ENCODE assay signal across 10 cellular contexts in the genomic region with DNA sequence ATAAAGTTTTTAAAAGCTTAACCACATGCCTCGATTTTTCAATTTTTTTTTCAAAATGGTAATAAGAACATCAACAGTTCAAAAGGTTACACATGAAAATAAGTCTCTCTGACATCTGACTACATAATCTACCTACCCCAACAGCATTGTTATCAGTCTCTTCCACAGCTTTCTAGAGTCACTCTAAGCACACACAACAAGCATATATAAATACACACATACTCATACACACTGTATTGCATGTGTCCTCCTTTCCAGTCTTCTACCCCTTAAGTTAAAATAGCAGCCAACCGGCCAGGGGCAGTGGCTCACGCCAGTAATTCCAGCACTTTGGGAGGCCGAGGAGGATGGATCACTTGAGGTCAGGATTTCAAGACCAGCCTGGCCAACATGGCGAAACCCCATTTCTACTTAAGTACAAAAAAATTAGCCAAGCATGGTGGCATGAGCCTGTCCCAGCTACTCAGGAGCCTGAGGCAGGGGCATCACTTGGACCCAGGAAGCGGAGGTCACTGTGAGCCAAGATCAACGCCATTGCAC. TPM values are rescaled to one million over a fixed set of nuclear protein-coding genes. Genes with fewer than 3 reads are reported as not detected.
DNase-seq lines count a peak whose midpoint lies in the region; ATAC-seq and TF ChIP-seq lines count a peak whose summit lies in the region.
"Had no signal": no experiment of that assay in that cellular context is flagged by ENCODE, and none has a peak within 500 bp of the region (broad histone marks: within the 10 kb centered on the region; RNA-seq: fewer than 3 reads in every experiment).

No MANE protein-coding gene starts in this region.

- H3K27me3 Mint-ChIP-seq in stimulated activated naive CD8-positive, alpha-beta T cell treated with anti-CD3 and anti-CD28 coated beads, Interleukin-15, amount 100 ng/mL, for 72 hours, result no peaks in the 10 kb centered on the region

- peak overlapping the region; percentile 0 to 6 for H3K4me3 Mint-ChIP-seq in stimulated activated naive CD8-positive, alpha-beta T cell treated with anti-CD3 and anti-CD28 coated beads, Interleukin-15, amount 100 ng/mL, for 72 hours

- no peaks in the 10 kb centered on the region for H3K36me3 ChIP-seq in Panc1 (ENCODE audit: control insufficient read depth, insufficient read depth, low read length)

- TSS peak; percentile 2 for BruUV-seq in Panc1 (replicated peaks; lab: Mats Ljungman, UMichigan)

- POLR2A ChIA-PET in Panc1 (lab: Charles Lee), result no interaction called here

- H3K4me1 ChIP-seq in Panc1 (ENCODE audit: control insufficient read depth, insufficient read depth, low read length), result peaks cover 6% of the 10 kb centered on the region; the same call in 1 of the 2 replicates
- H3K4me1 ChIP-seq: BE2C had no signal

- H3K36me3 Mint-ChIP-seq in activated naive CD4-positive, alpha-beta T cell treated with anti-CD3 and anti-CD28 coated beads, Interleukin-2, amount 50 U/mL, for 72 hours, result peaks cover 0 to 21% of the 10 kb centered on the region in 2 donors

- H3K27me3 ChIP-seq in Panc1 (ENCODE audit: control insufficient read depth, insufficient read depth, low read length), result no peaks in the 10 kb centered on the region
- H3K27me3 ChIP-seq: BE2C had no signal

- H3K4me1 Mint-ChIP-seq in stimulated activated naive CD8-positive, alpha-beta T cell treated with anti-CD3 and anti-CD28 coated beads, Interleukin-15, amount 100 ng/mL, for 72 hours, result peaks cover 78% of the 10 kb centered on the region

- H3K4me3 ChIP-seq in Panc1 (ENCODE audit: low read depth in 2 of 2, low read length in 2 of 2), result no peak overlapping the region

- in situ Hi-C loops in Panc1 (cut with HindIII; ENCODE audit: low pct_unique_long_range_greater_than_20kb, low sequenced_read_pairs), result no loop called here

- H3K9me3 ChIP-seq in Panc1 (ENCODE audit: control insufficient read depth, insufficient read depth, low read depth, low read length), result no peaks in the 10 kb centered on the region
- H3K9me3 ChIP-seq: BE2C had no signal

- peak overlapping the region; percentile 2 to 42 for H3K27ac Mint-ChIP-seq in activated naive CD4-positive, alpha-beta T cell treated with anti-CD3 and anti-CD28 coated beads, Interleukin-2, amount 50 U/mL, for 72 hours
- peak overlapping the region; percentile 0 to 67 for H3K27ac Mint-ChIP-seq in stimulated activated naive CD8-positive, alpha-beta T cell treated with anti-CD3 and anti-CD28 coated beads, Interleukin-15, amount 100 ng/mL, for 72 hours

- CTCF ChIA-PET in Panc1 (lab: Charles Lee), result no interaction called here

- ATAC-seq in activated naive CD4-positive, alpha-beta T cell treated with anti-CD3 and anti-CD28 coated beads, Interleukin-2, amount 50 U/mL, for 72 hours, result peak; percentile 27 to 55
- ATAC-seq in HG02870 (IDR thresholded peaks at IDR 0.05; ENCODE audit: unreplicated experiment), result peak; percentile 13
- no peak for ATAC-seq in Panc1
- peak; percentile 41 for ATAC-seq in stimulated activated naive CD8-positive, alpha-beta T cell treated with anti-CD3 and anti-CD28 coated beads, Interleukin-15, amount 100 ng/mL, for 72 hours

- intact Hi-C loops in Panc1 (cut with micrococcal nuclease; ENCODE audit: unreplicated experiment), result no loop called here

- no peak for DNase-seq in activated naive CD4-positive, alpha-beta T cell treated with anti-CD3 and anti-CD28 coated beads, Interleukin-2, amount 50 U/mL, for 72 hours (ENCODE audit: low spot score in 2 of 2)
- no peak for DNase-seq in activated naive CD4-positive, alpha-beta T cell (lab: John Stamatoyannopoulos, UW)
- no peak for DNase-seq in Panc1 (ENCODE audit: low read depth, low spot score)
- DNase-seq in stimulated activated naive CD8-positive, alpha-beta T cell treated with anti-CD3 and anti-CD28 coated beads, Interleukin-15, amount 100 ng/mL, for 72 hours, result no peak
- no peak for DNase-seq in midbrain (lab: John Stamatoyannopoulos, UW)
- DNase-seq in hippocampal formation (lab: John Stamatoyannopoulos, UW), result no peak
- no peak for DNase-seq in NCI-H526 treated with DMSO at 0.1 percent for 48 hours (lab: John Stamatoyannopoulos, UW)
- DNase-seq: BE2C, NCI-H1436 treated with DMSO at 0.1 percent for 48 hours had no signal

- TF ChIP-seq CTCF in Panc1 (IDR thresholded peaks at IDR 0.05), result no peak

- no peak overlapping the region for H3K27ac ChIP-seq in Panc1 (ENCODE audit: low read length)

- H3K9me3 Mint-ChIP-seq in activated naive CD4-positive, alpha-beta T cell treated with anti-CD3 and anti-CD28 coated beads, Interleukin-2, amount 50 U/mL, for 72 hours, result peaks cover 0 to 3% of the 10 kb centered on the region in 2 donors
- H3K9me3 Mint-ChIP-seq in stimulated activated naive CD8-positive, alpha-beta T cell treated with anti-CD3 and anti-CD28 coated beads, Interleukin-15, amount 100 ng/mL, for 72 hours, result no peaks in the 10 kb centered on the region

RNA-seq across cellular contexts. Expression of gene TBL1XR1, which starts 12.2 kb away (rescaled TPM):
- total RNA-seq in activated naive CD4-positive, alpha-beta T cell treated with anti-CD3 and anti-CD28 coated beads, Interleukin-2, amount 50 U/mL, for 72 hours, result 100 to 1,000 TPM; 130 to 184 TPM
- total RNA-seq in Panc1 (2021; ENCODE audit: unreplicated experiment), result 192 TPM
- 57.6 TPM for polyA plus RNA-seq in Panc1 (2012; ENCODE audit: insufficient read length)
